Comparison of ENCODE assay signal across 22 cellular contexts in genomic region chr15:39066677-39067076, GRCh38.
"Had no signal": no experiment of that assay in that cellular context is flagged by ENCODE, and none has a peak within 500 bp of the region (broad histone marks: within the 10 kb centered on the region; RNA-seq: fewer than 3 reads in every experiment).

No MANE protein-coding gene starts in this region.

- H3K4me3 ChIP-seq: dorsolateral prefrontal cortex, hepatocyte, lung, psoas muscle, spleen, tibial artery, upper lobe of right lung, vagina had no signal

- H2AFZ ChIP-seq: hepatocyte had no signal

- ATAC-seq: left ventricle myocardium superior; psoas muscle; sciatic nerve; stimulated activated memory B cell treated with anti-CD40 and anti-IgM and Interleukin-4, amounts not matched to agents 10 μg/mL and 1 μg/mL and 100 μg/mL, for 72 hours; upper lobe of right lung had no signal

- H3K4me2 ChIP-seq: hepatocyte had no signal

- H3K27me3 ChIP-seq: hepatocyte, tibial artery, upper lobe of right lung, vagina had no signal

- H3K79me2 ChIP-seq: hepatocyte had no signal

- DNase-seq: cortex of kidney; dorsolateral prefrontal cortex; effector CD8-positive, alpha-beta T cell; foreskin melanocyte; head of caudate nucleus; left ventricle myocardium superior; mesenchymal stem cell; midbrain; naive B cell; occipital lobe; psoas muscle; spleen; stimulated activated CD4-positive, alpha-beta T cell treated with anti-CD3 and anti-CD28 coated beads, Interleukin-15, amount 100 ng/mL, for 24 hours; stimulated activated CD4-positive, alpha-beta T cell treated with anti-CD3 and anti-CD28 coated beads, Interleukin-1b, Interleukin-23, amount 100 ng/mL, for 48 hours; stimulated activated CD4-positive, alpha-beta T cell treated with anti-CD3 and anti-CD28 coated beads, Interleukin-4, amount 100 ng/mL, for 24 hours; tibial artery; upper lobe of right lung had no signal

- H3K27ac ChIP-seq: dorsolateral prefrontal cortex, hepatocyte, psoas muscle, spleen, tibial artery, upper lobe of right lung, vagina had no signal

- H3K36me3 ChIP-seq: spleen, tibial artery, upper lobe of right lung, vagina had no signal

- H3K4me1 ChIP-seq: psoas muscle, spleen, tibial artery, upper lobe of right lung, vagina had no signal

- H3K9me3 ChIP-seq: psoas muscle, spleen, tibial artery, upper lobe of right lung, vagina had no signal
